ENCODE assay signal across 8 cellular contexts in the genomic region with DNA sequence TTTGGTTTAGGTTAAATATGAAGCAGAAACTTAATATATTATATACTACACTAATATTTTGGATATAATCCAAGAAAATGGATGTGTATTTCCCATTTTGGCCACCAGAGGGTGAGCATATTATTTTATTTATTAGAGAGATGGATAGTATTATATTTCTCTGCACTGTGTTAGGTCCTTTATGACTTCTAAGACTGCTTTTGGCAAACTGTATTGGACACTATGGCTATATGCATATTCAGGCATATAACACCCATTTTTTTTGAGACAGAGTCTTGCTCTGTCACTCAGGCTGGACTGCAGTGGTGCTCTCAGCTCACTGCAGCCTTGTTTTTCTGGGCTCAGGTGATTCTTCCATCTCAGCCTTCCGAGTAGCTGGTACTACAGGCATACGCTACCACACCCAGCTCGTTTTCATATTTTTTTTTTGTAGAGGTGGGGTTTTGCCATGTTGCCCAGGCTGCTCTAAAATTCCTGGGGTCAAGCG. TPM values are rescaled to one million over a fixed set of nuclear protein-coding genes. Genes with fewer than 3 reads are reported as not detected.
DNase-seq lines count a peak whose midpoint lies in the region; ATAC-seq and TF ChIP-seq lines count a peak whose summit lies in the region.

No MANE protein-coding gene starts in this region.

- CTCF ChIA-PET in Caco-2 (lab: Charles Lee) (interaction anchor here (0.6 to 1.1 kb wide), 2 partner anchors 157 to 671 kb away, joined by 4 to 5 read pairs; no protein-coding TSS in a partner anchor), HEK293T (lab: Yijun Ruan, JAX) (interaction anchor here (0.5 to 1.3 kb wide), 8 partner anchors 13 to 1211 kb away, joined by 3 to 7 read pairs (median 4); no protein-coding TSS in a partner anchor)

- no peaks in the 10 kb centered on the region for H3K4me1 ChIP-seq in Caco-2

- peak; percentile 29 to 69 for TF ChIP-seq CTCF in Caco-2 (IDR thresholded peaks at IDR 0.05; ENCODE audit: insufficient read depth in 1 of 2, low read depth in 1 of 2, low read length in 1 of 2, severe bottlenecking in 1 of 2, unreplicated experiment in 1 of 2)

- H3K27ac Mint-ChIP-seq in Caco-2 (ENCODE audit: unreplicated experiment), result no peak overlapping the region
- H3K27ac Mint-ChIP-seq in stimulated activated naive B cell treated with anti-CD40 and anti-IgM and Interleukin-4, amounts not matched to agents 10 μg/mL and 1 μg/mL and 100 μg/mL, for 72 hours, result no peak overlapping the region

- H3K27me3 Mint-ChIP-seq in Caco-2 (ENCODE audit: insufficient read depth, unreplicated experiment), result no peaks in the 10 kb centered on the region
- no peaks in the 10 kb centered on the region for H3K27me3 Mint-ChIP-seq in stimulated activated naive B cell treated with anti-CD40 and anti-IgM and Interleukin-4, amounts not matched to agents 10 μg/mL and 1 μg/mL and 100 μg/mL, for 72 hours

- peak; percentile 4 to 14 for ATAC-seq in stimulated activated naive B cell treated with anti-CD40 and anti-IgM and Interleukin-4, amounts not matched to agents 10 μg/mL and 1 μg/mL and 100 μg/mL, for 72 hours (replicated peaks)
- no peak for ATAC-seq in GM18520 (IDR thresholded peaks at IDR 0.05; ENCODE audit: unreplicated experiment)
- no peak for ATAC-seq in HG03196 (IDR thresholded peaks at IDR 0.05; ENCODE audit: unreplicated experiment)

- H3K27ac ChIP-seq in SK-N-MC, result no peak overlapping the region

- H3K36me3 Mint-ChIP-seq in Caco-2 (ENCODE audit: insufficient read depth, unreplicated experiment), result no peaks in the 10 kb centered on the region
- H3K36me3 Mint-ChIP-seq in stimulated activated naive B cell treated with anti-CD40 and anti-IgM and Interleukin-4, amounts not matched to agents 10 μg/mL and 1 μg/mL and 100 μg/mL, for 72 hours, result peaks cover 0 to 4% of the 10 kb centered on the region in 2 donors

- POLR2A ChIA-PET in Caco-2 (lab: Charles Lee), result no interaction called here
- POLR2A ChIA-PET in HEK293T (lab: Yijun Ruan, JAX), result no interaction called here

- no peak overlapping the region for H3K4me3 Mint-ChIP-seq in Caco-2 (ENCODE audit: unreplicated experiment)
- no peak overlapping the region for H3K4me3 Mint-ChIP-seq in stimulated activated naive B cell treated with anti-CD40 and anti-IgM and Interleukin-4, amounts not matched to agents 10 μg/mL and 1 μg/mL and 100 μg/mL, for 72 hours

- no TSS peak for BruUV-seq in Caco-2 (replicated peaks; lab: Mats Ljungman, UMichigan)

- H3K36me3 ChIP-seq in Caco-2 (ENCODE audit: control insufficient read depth, insufficient read depth, low read length) (no peaks in the 10 kb centered on the region), SK-N-MC (ENCODE audit: insufficient read depth, low read length) (peaks cover 7% of the 10 kb centered on the region; the same call in 1 of the 2 replicates)

- H3K4me3 ChIP-seq in Caco-2 (ENCODE audit: low read depth, low read length) (no peak overlapping the region), SK-N-MC (no peak overlapping the region)

- no peaks in the 10 kb centered on the region for H3K9me3 Mint-ChIP-seq in Caco-2 (ENCODE audit: unreplicated experiment)
- H3K9me3 Mint-ChIP-seq in stimulated activated naive B cell treated with anti-CD40 and anti-IgM and Interleukin-4, amounts not matched to agents 10 μg/mL and 1 μg/mL and 100 μg/mL, for 72 hours, result peaks cover 0 to 1% of the 10 kb centered on the region in 2 donors

- intact Hi-C loops in Caco-2 (cut with micrococcal nuclease; ENCODE audit: unreplicated experiment), result loop anchor here (1.0 kb wide), 1 partner anchor 671 kb away; no protein-coding TSS in a partner anchor

- H3K27me3 ChIP-seq in Caco-2 (replicated peaks; ENCODE audit: control insufficient read depth, insufficient read depth, low read length), result no peaks in the 10 kb centered on the region

- no peak overlapping the region for H3K9ac ChIP-seq in SK-N-MC (ENCODE audit: insufficient read length)

- H3K9me3 ChIP-seq in Caco-2 (no peaks in the 10 kb centered on the region), SK-N-MC (ENCODE audit: low read depth, low read length) (peaks cover 4% of the 10 kb centered on the region; the same call in 1 of the 2 replicates)

- H3K4me1 Mint-ChIP-seq in Caco-2 (ENCODE audit: low read depth, unreplicated experiment), result no peaks in the 10 kb centered on the region
- no peaks in the 10 kb centered on the region for H3K4me1 Mint-ChIP-seq in stimulated activated naive B cell treated with anti-CD40 and anti-IgM and Interleukin-4, amounts not matched to agents 10 μg/mL and 1 μg/mL and 100 μg/mL, for 72 hours

- DNase-seq in Caco-2, result peak in 1 of 2 experiments; percentile 16
- DNase-seq in HEK293T (ENCODE audit: extremely low spot score), result no peak
- DNase-seq in SK-N-MC (ENCODE audit: low read depth, low spot score), result peak; percentile 56
- peak; percentile 10 for DNase-seq in germinal center (ENCODE audit: low spot score)
- DNase-seq in stimulated activated naive B cell treated with anti-CD40 and anti-IgM and Interleukin-4, amounts not matched to agents 10 μg/mL and 1 μg/mL and 100 μg/mL, for 72 hours, result no peak
- DNase-seq in effector CD8-positive, alpha-beta T cell (lab: John Stamatoyannopoulos, UW), result no peak

TF ChIP-seq in HEK293T, 16 proteins besides CTCF, POLR2A, EP300 and RAD21:
- no peak for TF ChIP-seq LEF1 (IDR thresholded peaks at IDR 0.05; ENCODE audit: borderline replicate concordance)
- no peak for TF ChIP-seq SP1 (IDR thresholded peaks at IDR 0.05)
- TF ChIP-seq ZNF384 (IDR thresholded peaks at IDR 0.05), result no peak
- TF ChIP-seq, protein P1, sequence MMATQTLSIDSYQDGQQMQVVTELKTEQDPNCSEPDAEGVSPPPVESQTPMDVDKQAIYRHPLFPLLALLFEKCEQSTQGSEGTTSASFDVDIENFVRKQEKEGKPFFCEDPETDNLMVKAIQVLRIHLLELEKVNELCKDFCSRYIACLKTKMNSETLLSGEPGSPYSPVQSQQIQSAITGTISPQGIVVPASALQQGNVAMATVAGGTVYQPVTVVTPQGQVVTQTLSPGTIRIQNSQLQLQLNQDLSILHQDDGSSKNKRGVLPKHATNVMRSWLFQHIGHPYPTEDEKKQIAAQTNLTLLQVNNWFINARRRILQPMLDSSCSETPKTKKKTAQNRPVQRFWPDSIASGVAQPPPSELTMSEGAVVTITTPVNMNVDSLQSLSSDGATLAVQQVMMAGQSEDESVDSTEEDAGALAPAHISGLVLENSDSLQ (IDR thresholded peaks at IDR 0.05), result peak; percentile 31
- TF ChIP-seq FOXA1 (IDR thresholded peaks at IDR 0.05), result no peak
- TF ChIP-seq NFRKB (IDR thresholded peaks at IDR 0.05), result no peak
TF ChIP-seq in HEK293T: peak in this region for 1.

RNA-seq across cellular contexts. Expression of a gene that starts 17.8 kb away (rescaled TPM):
- total RNA-seq in Caco-2 (2022), result 16.5 and 22.5 TPM in 2 replicates

RNA-seq across cellular contexts. Expression of a gene that starts 52.1 kb away (rescaled TPM):
- 2.1 and 3.2 TPM in 2 replicates for total RNA-seq in Caco-2 (2022)

RNA-seq across cellular contexts. Expression of a gene that starts 52.4 kb away (rescaled TPM):
- total RNA-seq in Caco-2 (2022), result 23.6 and 25.7 TPM in 2 replicates

Comparison
In these comparisons a context has a peak if more than half of its experiments do, and no peak if none do; other contexts are left out.
1. DNase-seq: peak in SK-N-MC (single experiment) and germinal center (single experiment); none in HEK293T (single experiment), stimulated activated naive B cell treated with anti-CD40 and anti-IgM and Interleukin-4, amounts not matched to agents 10 μg/mL and 1 μg/mL and 100 μg/mL, for 72 hours (single experiment) and effector CD8-positive, alpha-beta T cell (single experiment).
2. ATAC-seq: peak in stimulated activated naive B cell treated with anti-CD40 and anti-IgM and Interleukin-4, amounts not matched to agents 10 μg/mL and 1 μg/mL and 100 μg/mL, for 72 hours (2 of 2); none in GM18520 (single experiment) and HG03196 (single experiment).